ENCODE assay signal across 18 cellular contexts in genomic region chr6:10081075-10081474, GRCh38.
"Had no signal": no experiment of that assay in that cellular context is flagged by ENCODE, and none has a peak within 500 bp of the region (broad histone marks: within the 10 kb centered on the region; RNA-seq: fewer than 3 reads in every experiment).

No MANE protein-coding gene starts in this region.

- ATAC-seq: gastrocnemius medialis; left ventricle myocardium superior; sciatic nerve; stimulated activated naive B cell treated with anti-CD40 and anti-IgM and Interleukin-4, amounts not matched to agents 10 μg/mL and 1 μg/mL and 100 μg/mL, for 72 hours had no signal

- H3K27me3 ChIP-seq: esophagus muscularis mucosa, gastrocnemius medialis, transverse colon had no signal

- H3K27ac Mint-ChIP-seq: activated naive CD8-positive, alpha-beta T cell treated with anti-CD3 and anti-CD28 coated beads for 36 hours; nephron progenitor cell; stimulated activated naive B cell treated with anti-CD40 and anti-IgM and Interleukin-4, amounts not matched to agents 10 μg/mL and 1 μg/mL and 100 μg/mL, for 72 hours had no signal

- H3K4me1 ChIP-seq: esophagus muscularis mucosa, gastrocnemius medialis, transverse colon had no signal

- H3K9me3 ChIP-seq: esophagus muscularis mucosa, gastrocnemius medialis, transverse colon had no signal

- H3K36me3 ChIP-seq: esophagus muscularis mucosa, gastrocnemius medialis, transverse colon had no signal

- H3K36me3 Mint-ChIP-seq: activated naive CD8-positive, alpha-beta T cell treated with anti-CD3 and anti-CD28 coated beads for 36 hours; stimulated activated naive B cell treated with anti-CD40 and anti-IgM and Interleukin-4, amounts not matched to agents 10 μg/mL and 1 μg/mL and 100 μg/mL, for 72 hours had no signal

- H3K4me3 Mint-ChIP-seq: activated naive CD8-positive, alpha-beta T cell treated with anti-CD3 and anti-CD28 coated beads for 36 hours; nephron progenitor cell; stimulated activated naive B cell treated with anti-CD40 and anti-IgM and Interleukin-4, amounts not matched to agents 10 μg/mL and 1 μg/mL and 100 μg/mL, for 72 hours had no signal

- H3K4me3 ChIP-seq: esophagus muscularis mucosa, gastrocnemius medialis, transverse colon had no signal

- H3K4me1 Mint-ChIP-seq: activated naive CD8-positive, alpha-beta T cell treated with anti-CD3 and anti-CD28 coated beads for 36 hours; nephron progenitor cell; stimulated activated naive B cell treated with anti-CD40 and anti-IgM and Interleukin-4, amounts not matched to agents 10 μg/mL and 1 μg/mL and 100 μg/mL, for 72 hours had no signal

- H3K27me3 Mint-ChIP-seq: activated naive CD8-positive, alpha-beta T cell treated with anti-CD3 and anti-CD28 coated beads for 36 hours; stimulated activated naive B cell treated with anti-CD40 and anti-IgM and Interleukin-4, amounts not matched to agents 10 μg/mL and 1 μg/mL and 100 μg/mL, for 72 hours had no signal

- H3K27ac ChIP-seq: esophagus muscularis mucosa, gastrocnemius medialis, transverse colon had no signal

- H3K9me3 Mint-ChIP-seq: activated naive CD8-positive, alpha-beta T cell treated with anti-CD3 and anti-CD28 coated beads for 36 hours; nephron progenitor cell; stimulated activated naive B cell treated with anti-CD40 and anti-IgM and Interleukin-4, amounts not matched to agents 10 μg/mL and 1 μg/mL and 100 μg/mL, for 72 hours had no signal

- DNase-seq: activated CD4-positive, alpha-beta T cell treated with anti-CD3 and anti-CD28 coated beads, Interleukin-2, amount 50 U/mL, for 4 hours; activated naive CD4-positive, alpha-beta T cell treated with Interleukin-2 at 50 U/mL for 16 hours; activated naive CD8-positive, alpha-beta T cell treated with anti-CD3 and anti-CD28 coated beads for 36 hours; activated T-cell treated with anti-CD3 and anti-CD28 coated beads, Interleukin-2, amount 50 U/mL, for 48 hours; effector CD8-positive, alpha-beta T cell; gastrocnemius medialis; hypothalamus; left ventricle myocardium superior; nephron progenitor cell; occipital lobe; small intestine; stimulated activated CD4-positive, alpha-beta T cell treated with anti-CD3 and anti-CD28 coated beads, Interleukin-2, amount 100 ng/mL, for 24 hours; stimulated activated naive B cell treated with anti-CD40 and anti-IgM and Interleukin-4, amounts not matched to agents 10 μg/mL and 1 μg/mL and 100 μg/mL, for 72 hours; T-helper 1 cell; T-helper 9 cell; transverse colon had no signal
